ENCODE assay signal across 8 cellular contexts in the genomic region with DNA sequence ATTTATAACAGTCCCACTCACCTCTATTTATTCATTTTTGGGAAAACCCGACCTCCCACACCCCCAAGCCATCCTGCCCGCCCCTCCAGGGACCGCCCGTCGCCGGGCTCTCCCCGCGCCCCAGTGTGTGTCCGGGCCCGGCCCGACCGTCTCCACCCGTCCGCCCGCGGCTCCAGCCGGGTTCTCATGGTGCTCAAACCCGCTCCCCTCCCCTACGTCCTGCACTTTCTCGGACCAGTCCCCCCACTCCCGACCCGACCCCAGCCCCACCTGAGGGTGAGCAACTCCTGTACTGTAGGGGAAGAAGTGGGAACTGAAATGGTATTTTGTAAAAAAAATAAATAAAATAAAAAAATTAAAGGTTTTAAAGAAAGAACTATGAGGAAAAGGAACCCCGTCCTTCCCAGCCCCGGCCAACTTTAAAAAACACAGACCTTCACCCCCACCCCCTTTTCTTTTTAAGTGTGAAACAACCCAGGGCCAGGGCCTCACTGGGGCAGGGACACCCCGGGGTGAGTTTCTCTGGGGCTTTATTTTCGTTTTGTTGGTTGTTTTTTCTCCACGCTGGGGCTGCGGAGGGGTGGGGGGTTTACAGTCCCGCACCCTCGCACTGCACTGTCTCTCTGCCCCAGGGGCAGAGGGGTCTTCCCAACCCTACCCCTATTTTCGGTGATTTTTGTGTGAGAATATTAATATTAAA. TPM values are rescaled to one million over a fixed set of nuclear protein-coding genes. Genes with fewer than 3 reads are reported as not detected.
DNase-seq lines count a peak whose midpoint lies in the region; ATAC-seq, FAIRE-seq and TF ChIP-seq lines count a peak whose summit lies in the region.
"Had no signal": no experiment of that assay in that cellular context is flagged by ENCODE, and none has a peak within 500 bp of the region (broad histone marks: within the 10 kb centered on the region; RNA-seq: fewer than 3 reads in every experiment).

No MANE protein-coding gene starts in this region.

- H3K18ac ChIP-seq in H1 (ENCODE audit: extremely low read depth, low read length), result 0 out of 2 replicates have a peak overlapping the region, but pooled peaks have one; percentile 48

- TF ChIP-seq POLR2A in H1 (IDR thresholded peaks at IDR 0.05; ENCODE audit: control extremely low read depth in 1 of 2, low read depth in 2 of 2, low read length in 2 of 2), result no peak

- H3K56ac ChIP-seq in H1 (replicated peaks; ENCODE audit: insufficient read length, low read depth, low read length), result no peak overlapping the region

- H3K23me2 ChIP-seq in H1 (ENCODE audit: low read depth, low read length), result peaks cover 26% of the 10 kb centered on the region

- H2AK5ac ChIP-seq in H1 (ENCODE audit: low read depth, low read length), result no peak overlapping the region

- H4K5ac ChIP-seq in H1 (ENCODE audit: insufficient read length, low read depth, low read length), result no peak overlapping the region

- TF ChIP-seq CTCF in H1 (IDR thresholded peaks at IDR 0.05; ENCODE audit: control extremely low read depth in 1 of 3, insufficient read depth in 1 of 3, low read depth in 1 of 3, low read length in 3 of 3) (no peak), neutrophil (IDR thresholded peaks at IDR 0.05) (no peak)

- H3K4me2 ChIP-seq in H1 (ENCODE audit: insufficient read depth in 1 of 2, low read depth in 2 of 2, low read length in 2 of 2), result peak overlapping the region; percentile 74 to 97

- peaks cover 0 to 40% (median 33%) of the 10 kb centered on the region in 4 experiments; a peak in 6 of 7 replicates for H3K4me1 ChIP-seq in H1 (replicated peaks in 1 of 4; ENCODE audit: control insufficient read depth in 3 of 4, insufficient read depth in 4 of 4, low read length in 3 of 4)
- H3K4me1 ChIP-seq in neutrophil (ENCODE audit: control insufficient read depth in 1 of 2, insufficient read depth in 1 of 2, low read depth in 1 of 2, low read length in 1 of 2), result peaks cover 75 to 84% of the 10 kb centered on the region in 2 experiments

- DNase-seq in SK-N-MC (ENCODE audit: low read depth, low spot score) (no peak), H1 (ENCODE audit: low read depth in 1 of 2, low spot score in 2 of 2) (peak in 1 of 2 experiments; percentile 52), retina (no peak)
- DNase-seq: Peyer's patch, WERI-Rb-1 had no signal

- no peak overlapping the region for H2BK5ac ChIP-seq in H1 (ENCODE audit: low read depth, low read length)

- no peak overlapping the region for H2BK15ac ChIP-seq in H1 (ENCODE audit: low read length)

- H4K20me1 ChIP-seq in H1 (replicated peaks in 1 of 2; ENCODE audit: control insufficient read depth in 1 of 2, insufficient read depth in 2 of 2, low read length in 2 of 2), result peaks cover 0 to 23% of the 10 kb centered on the region in 2 experiments

- H2BK20ac ChIP-seq in H1 (ENCODE audit: low read length), result no peak overlapping the region

- TF ChIP-seq EP300 in H1 (IDR thresholded peaks at IDR 0.05; ENCODE audit: borderline replicate concordance in 1 of 2, low read depth in 2 of 2, low read length in 2 of 2), result no peak

- peaks cover 0 to 5% of the 10 kb centered on the region in 2 experiments; a peak in 1 of 4 replicates for H3K79me2 ChIP-seq in H1 (ENCODE audit: control insufficient read depth in 1 of 2, insufficient read depth in 2 of 2, low read length in 2 of 2)

- WGBS in H1 (ENCODE audit: extremely low coverage in 1 of 2, insufficient coverage in 1 of 2, insufficient read length in 1 of 2, insufficient replicate concordance in 2 of 2, low coverage in 1 of 2, low lambda C conversion rate in 2 of 2, missing lambda C conversion rate in 1 of 2), 2 experiments, result 3% methylated on average over 16 of the region's 31 CpGs; no CpG with 5 or more reads in 1 of the 2 experiments

- no peak overlapping the region for H3K4ac ChIP-seq in H1 (replicated peaks; ENCODE audit: insufficient read length, low read depth, low read length)

- H3K4me3 ChIP-seq in SK-N-MC, result no peak overlapping the region
- peak overlapping the region; percentile 22 to 84 (median 34); a peak in 5 of 8 replicates for H3K4me3 ChIP-seq in H1 (ENCODE audit: extremely low read depth in 1 of 4, insufficient read depth in 2 of 4, low read depth in 3 of 4, low read length in 4 of 4)
- no peak overlapping the region for H3K4me3 ChIP-seq in neutrophil (ENCODE audit: low read depth in 1 of 2, low read length in 1 of 2)

- H3K9ac ChIP-seq in SK-N-MC (ENCODE audit: insufficient read length) (no peak overlapping the region), H1 (replicated peaks in 1 of 4; ENCODE audit: extremely low read depth in 1 of 4, low read depth in 3 of 4, low read length in 3 of 4) (no peak overlapping the region)

- no peak for FAIRE-seq in H1 (lab: Jason Lieb, UNC)

- H3K9me3 ChIP-seq in SK-N-MC (ENCODE audit: low read depth, low read length), result no peaks in the 10 kb centered on the region
- H3K9me3 ChIP-seq in H1 (ENCODE audit: insufficient read depth in 2 of 2, low read depth in 1 of 2, low read length in 1 of 2), result no peaks in the 10 kb centered on the region
- H3K9me3 ChIP-seq in neutrophil, result peaks cover 16% of the 10 kb centered on the region
- H3K9me3 ChIP-seq: Peyer's patch had no signal

- H2BK12ac ChIP-seq in H1 (ENCODE audit: low read depth, low read length), result no peak overlapping the region

- H3K27ac ChIP-seq in SK-N-MC, result peak overlapping the region; percentile 19; the same call in 1 of the 2 replicates
- no peak overlapping the region for H3K27ac ChIP-seq in H1 (ENCODE audit: low read depth, low read length)
- H3K27ac ChIP-seq in neutrophil, result peak overlapping the region; percentile 98
- H3K27ac ChIP-seq: WERI-Rb-1 had no signal

- H3K36me3 ChIP-seq in SK-N-MC (ENCODE audit: insufficient read depth, low read length) (peaks cover 53% of the 10 kb centered on the region), H1 (ENCODE audit: control insufficient read depth in 2 of 4, insufficient read depth in 4 of 4, low read length in 3 of 4) (peaks cover 0 to 4% (median 0%) of the 10 kb centered on the region in 4 experiments; a peak in 3 of 8 replicates), neutrophil (peaks cover 74% of the 10 kb centered on the region)

- H3K27me3 ChIP-seq in H1 (replicated peaks in 1 of 4; ENCODE audit: control insufficient read depth in 3 of 4, extremely low read depth in 1 of 4, insufficient read depth in 3 of 4, low read length in 3 of 4) (peaks cover 32 to 53% (median 49%) of the 10 kb centered on the region in 4 experiments), neutrophil (no peaks in the 10 kb centered on the region)
- H3K27me3 ChIP-seq: Peyer's patch had no signal

- H3K14ac ChIP-seq in H1 (ENCODE audit: insufficient read length), result no peak overlapping the region

- TF ChIP-seq RAD21 in H1 (IDR thresholded peaks at IDR 0.05 in 1 of 2, conservative IDR thresholded peaks at IDR 0.05 in 1 of 2; ENCODE audit: low read depth in 2 of 2, low read length in 2 of 2), result no peak

- no peak for ATAC-seq in GM18870 (IDR thresholded peaks at IDR 0.05; ENCODE audit: unreplicated experiment)
- ATAC-seq in HG02678 (IDR thresholded peaks at IDR 0.05; ENCODE audit: unreplicated experiment), result no peak

- H3K79me1 ChIP-seq in H1 (ENCODE audit: low read depth, low read length), result no peaks in the 10 kb centered on the region

- POLR2A ChIA-PET in H1 (lab: Charles Lee; ENCODE audit: partially characterized antibody), result interaction anchor here (2.2 kb wide), 1 partner anchor 11 kb away, joined by 18 read pairs; no protein-coding TSS in a partner anchor

- H3K23ac ChIP-seq in H1 (ENCODE audit: insufficient read length), result no peak overlapping the region

- H2BK120ac ChIP-seq in H1 (replicated peaks; ENCODE audit: low read depth, low read length), result no peak overlapping the region

- no peak overlapping the region for H2AFZ ChIP-seq in H1 (ENCODE audit: low read length)

- CTCF ChIA-PET in H1 (lab: Charles Lee; ENCODE audit: partially characterized antibody), result no interaction called here

- H4K8ac ChIP-seq in H1 (ENCODE audit: extremely low read depth, insufficient read depth, low read length), result peak overlapping the region; percentile 5; the same call in 1 of the 2 replicates

- H4K91ac ChIP-seq in H1 (replicated peaks; ENCODE audit: insufficient read length, low read length), result no peak overlapping the region

RNA-seq across cellular contexts. Expression of gene TMEM88, which starts 0.6 kb away (rescaled TPM):
- total RNA-seq in H1 (2021; fragmentation: NEBNext Ultra II Directional; extraction: Animal tissue kit (Norgen Biotek cat#: 25700)), result 0.69 TPM in 1 of 2 replicates, not detected in the other
- polyA plus RNA-seq in H1 (2011; rRNA removed), result 8.8 and 11.6 TPM in 2 replicates
- 4.2 TPM for polyA plus RNA-seq in H1 (2011; cell fraction: cytosol; rRNA removed)
- 6.0 TPM for polyA plus RNA-seq in H1 (2011; cell fraction: nucleus; rRNA removed)
- 2.9 to 6.2 TPM (median 4.0 TPM) in 4 replicates for polyA plus RNA-seq in H1 (2012, experiment 1 of 2)
- 5.3 TPM for polyA plus RNA-seq in H1 (2012, experiment 2 of 2)
- 1.1 TPM for polyA plus RNA-seq in H1 (2013, experiment 1 of 2)
- polyA plus RNA-seq in H1 (2013, experiment 2 of 2), result 1.3 TPM
- 0.37 and 0.91 TPM in 2 replicates for polyA minus RNA-seq in H1 (2011; rRNA and poly(A)+ RNA removed)
- polyA minus RNA-seq in H1 (2011; cell fraction: cytosol; rRNA and poly(A)+ RNA removed), result not detected
- 2.1 TPM for polyA minus RNA-seq in H1 (2011; cell fraction: nucleus; rRNA and poly(A)+ RNA removed)

RNA-seq across cellular contexts. Expression of gene NAA38, which starts 3.1 kb away (rescaled TPM):
- 27.0 and 30.2 TPM in 2 replicates for total RNA-seq in H1 (2021; fragmentation: NEBNext Ultra II Directional; extraction: Animal tissue kit (Norgen Biotek cat#: 25700))
- polyA plus RNA-seq in H1 (2011; rRNA removed), result 109 and 116 TPM in 2 replicates
- 69.8 TPM for polyA plus RNA-seq in H1 (2011; cell fraction: cytosol; rRNA removed)
- polyA plus RNA-seq in H1 (2011; cell fraction: nucleus; rRNA removed), result 69.1 TPM
- polyA plus RNA-seq in H1 (2012, experiment 1 of 2), result 37.0 to 54.9 TPM (median 48.8 TPM) in 4 replicates
- polyA plus RNA-seq in H1 (2012, experiment 2 of 2), result 49.4 TPM
- polyA plus RNA-seq in H1 (2013, experiment 1 of 2), result 62.5 TPM
- polyA plus RNA-seq in H1 (2013, experiment 2 of 2), result 54.4 TPM
- 5.6 and 11.4 TPM in 2 replicates for polyA minus RNA-seq in H1 (2011; rRNA and poly(A)+ RNA removed)
- polyA minus RNA-seq in H1 (2011; cell fraction: cytosol; rRNA and poly(A)+ RNA removed), result 93.6 TPM
- 26.3 TPM for polyA minus RNA-seq in H1 (2011; cell fraction: nucleus; rRNA and poly(A)+ RNA removed)

RNA-seq across cellular contexts. Expression of gene CYB5D1, which starts 3.6 kb away (rescaled TPM):
- total RNA-seq in H1 (2021; fragmentation: NEBNext Ultra II Directional; extraction: Animal tissue kit (Norgen Biotek cat#: 25700)), result 15.5 and 18.0 TPM in 2 replicates
- 11.0 and 13.5 TPM in 2 replicates for polyA plus RNA-seq in H1 (2011; rRNA removed)
- polyA plus RNA-seq in H1 (2011; cell fraction: cytosol; rRNA removed), result 14.5 TPM
- polyA plus RNA-seq in H1 (2011; cell fraction: nucleus; rRNA removed), result 11.9 TPM
- 13.6 to 15.2 TPM (median 14.3 TPM) in 4 replicates for polyA plus RNA-seq in H1 (2012, experiment 1 of 2)
- polyA plus RNA-seq in H1 (2012, experiment 2 of 2), result 1.9 TPM
- polyA plus RNA-seq in H1 (2013, experiment 1 of 2), result 9.2 TPM
- 10.4 TPM for polyA plus RNA-seq in H1 (2013, experiment 2 of 2)
- 10.8 and 16.3 TPM in 2 replicates for polyA minus RNA-seq in H1 (2011; rRNA and poly(A)+ RNA removed)
- 5.7 TPM for polyA minus RNA-seq in H1 (2011; cell fraction: cytosol; rRNA and poly(A)+ RNA removed)
- polyA minus RNA-seq in H1 (2011; cell fraction: nucleus; rRNA and poly(A)+ RNA removed), result 10.8 TPM

RNA-seq across cellular contexts. Expression of gene KDM6B, which starts 20.2 kb away (rescaled TPM):
- total RNA-seq in H1 (2021; fragmentation: NEBNext Ultra II Directional; extraction: Animal tissue kit (Norgen Biotek cat#: 25700)), result 3.4 and 3.7 TPM in 2 replicates
- polyA plus RNA-seq in H1 (2011; rRNA removed), result 0.48 and 0.80 TPM in 2 replicates
- polyA plus RNA-seq in H1 (2011; cell fraction: cytosol; rRNA removed), result 0.39 TPM
- polyA plus RNA-seq in H1 (2011; cell fraction: nucleus; rRNA removed), result 2.0 TPM
- polyA plus RNA-seq in H1 (2012, experiment 1 of 2), result 3.7 to 5.8 TPM (median 5.1 TPM) in 4 replicates
- 3.0 TPM for polyA plus RNA-seq in H1 (2012, experiment 2 of 2)
- 1.2 TPM for polyA plus RNA-seq in H1 (2013, experiment 1 of 2)
- 1.2 TPM for polyA plus RNA-seq in H1 (2013, experiment 2 of 2)
- polyA minus RNA-seq in H1 (2011; rRNA and poly(A)+ RNA removed), result 1.8 and 2.0 TPM in 2 replicates
- 2.1 TPM for polyA minus RNA-seq in H1 (2011; cell fraction: cytosol; rRNA and poly(A)+ RNA removed)
- polyA minus RNA-seq in H1 (2011; cell fraction: nucleus; rRNA and poly(A)+ RNA removed), result 8.7 TPM

RNA-seq across cellular contexts. Expression of gene CHD3, which starts 34.4 kb away (rescaled TPM):
- 12.9 and 14.2 TPM in 2 replicates for total RNA-seq in H1 (2021; fragmentation: NEBNext Ultra II Directional; extraction: Animal tissue kit (Norgen Biotek cat#: 25700))
- 12.3 and 18.3 TPM in 2 replicates for polyA plus RNA-seq in H1 (2011; rRNA removed)
- 12.4 TPM for polyA plus RNA-seq in H1 (2011; cell fraction: cytosol; rRNA removed)
- 45.8 TPM for polyA plus RNA-seq in H1 (2011; cell fraction: nucleus; rRNA removed)
- polyA plus RNA-seq in H1 (2012, experiment 1 of 2), result 20.4 to 31.7 TPM (median 27.8 TPM) in 4 replicates
- 4.9 TPM for polyA plus RNA-seq in H1 (2012, experiment 2 of 2)
- polyA plus RNA-seq in H1 (2013, experiment 1 of 2), result 12.0 TPM
- 11.8 TPM for polyA plus RNA-seq in H1 (2013, experiment 2 of 2)
- 17.4 and 27.2 TPM in 2 replicates for polyA minus RNA-seq in H1 (2011; rRNA and poly(A)+ RNA removed)
- polyA minus RNA-seq in H1 (2011; cell fraction: cytosol; rRNA and poly(A)+ RNA removed), result 16.4 TPM
- 16.2 TPM for polyA minus RNA-seq in H1 (2011; cell fraction: nucleus; rRNA and poly(A)+ RNA removed)

Comparison
In these comparisons a context has a peak if more than half of its experiments do, and no peak if none do; other contexts are left out.
1. H3K4me3 ChIP-seq: peak in H1 (4 of 4); none in SK-N-MC (single experiment) and neutrophil (0 of 2).